9 cellular contexts compared by ENCODE assay signal in genomic region chr1:151837841-151838490, GRCh38. TPM values are rescaled to one million over a fixed set of nuclear protein-coding genes. Genes with fewer than 3 reads are reported as not detected.
DNase-seq lines count a peak whose midpoint lies in the region; ATAC-seq and TF ChIP-seq lines count a peak whose summit lies in the region.
"Had no signal": no experiment of that assay in that cellular context is flagged by ENCODE, and none has a peak within 500 bp of the region (broad histone marks: within the 10 kb centered on the region; RNA-seq: fewer than 3 reads in every experiment).

No MANE protein-coding gene starts in this region.

- H3K27me3 Mint-ChIP-seq in T-helper 1 cell treated with Interleukin-12 subunit alpha and Interleukin-12 subunit beta and Interleukin-4 antibody, amounts not matched to agents 30 μg/mL and 1 μg/mL, for 36 hours (ENCODE audit: low read depth): no peaks in the 10 kb centered on the region
- H3K27me3 Mint-ChIP-seq in neural progenitor cell (ENCODE audit: insufficient read depth, low read depth): peaks cover 49% of the 10 kb centered on the region

- H3K4me3 Mint-ChIP-seq in T-helper 1 cell treated with Interleukin-12 subunit alpha and Interleukin-12 subunit beta and Interleukin-4 antibody, amounts not matched to agents 30 μg/mL and 1 μg/mL, for 36 hours: peak overlapping the region; percentile 68
- H3K4me3 Mint-ChIP-seq in neural progenitor cell: peak overlapping the region; percentile 79

- WGBS in esophagus, 2 donors: 32 to 33% methylated on average over 58 to 68 of the region's 68 CpGs

- TF ChIP-seq CTCF in neural progenitor cell (IDR thresholded peaks at IDR 0.05): no peak

- H3K9me3 ChIP-seq in esophagus (ENCODE audit: control insufficient read depth in 2 of 2, insufficient read depth in 1 of 2, low read depth in 1 of 2, low read length in 1 of 2) (no peaks in the 10 kb centered on the region), neural progenitor cell (ENCODE audit: low read depth) (no peaks in the 10 kb centered on the region)

- no peaks in the 10 kb centered on the region for H3K27me3 ChIP-seq in esophagus (ENCODE audit: control insufficient read depth in 1 of 2, insufficient read depth in 2 of 2, low read length in 2 of 2)
- peaks cover 55% of the 10 kb centered on the region for H3K27me3 ChIP-seq in neural progenitor cell

- H4K20me1 ChIP-seq in neural progenitor cell (ENCODE audit: low read depth): no peaks in the 10 kb centered on the region

- ATAC-seq in HG02571 (IDR thresholded peaks at IDR 0.05; ENCODE audit: unreplicated experiment): no peak
- ATAC-seq: HCT116 had no signal

- H3F3A ChIP-seq in neural progenitor cell (ENCODE audit: low read depth): peaks cover 18% of the 10 kb centered on the region

- H3K9me3 Mint-ChIP-seq in T-helper 1 cell treated with Interleukin-12 subunit alpha and Interleukin-12 subunit beta and Interleukin-4 antibody, amounts not matched to agents 30 μg/mL and 1 μg/mL, for 36 hours: no peaks in the 10 kb centered on the region
- H3K9me3 Mint-ChIP-seq in neural progenitor cell: peaks cover 6% of the 10 kb centered on the region

- H3K4me3 ChIP-seq in esophagus (ENCODE audit: low read depth in 1 of 2, low read length in 2 of 2) (peak overlapping the region; percentile 27 to 47), neural progenitor cell (peak overlapping the region; percentile 49)

- H3K36me3 ChIP-seq in esophagus (ENCODE audit: control insufficient read depth in 2 of 2, insufficient read depth in 2 of 2, low read length in 1 of 2) (no peaks in the 10 kb centered on the region), neural progenitor cell (no peaks in the 10 kb centered on the region)

- H3K27ac ChIP-seq in esophagus (ENCODE audit: low read depth in 2 of 2, low read length in 1 of 2) (peak overlapping the region; percentile 3 to 15), neural progenitor cell (no peak overlapping the region)

- peak; percentile 21 for DNase-seq in DMS53 treated with DMSO at 0.1 percent for 48 hours (lab: John Stamatoyannopoulos, UW; ENCODE audit: unreplicated experiment)
- DNase-seq in neural progenitor cell (ENCODE audit: low spot score): peak; percentile 58
- no peak for DNase-seq in NCI-H2029 (lab: John Stamatoyannopoulos, UW)
- DNase-seq in ureter (ENCODE audit: low spot score): no peak
- DNase-seq in NCI-H146 (lab: John Stamatoyannopoulos, UW): no peak

- peaks cover 2% of the 10 kb centered on the region for H3K36me3 Mint-ChIP-seq in T-helper 1 cell treated with Interleukin-12 subunit alpha and Interleukin-12 subunit beta and Interleukin-4 antibody, amounts not matched to agents 30 μg/mL and 1 μg/mL, for 36 hours (ENCODE audit: low read depth)
- no peaks in the 10 kb centered on the region for H3K36me3 Mint-ChIP-seq in neural progenitor cell

- no peak overlapping the region for H3K9ac ChIP-seq in neural progenitor cell

- H3K4me1 Mint-ChIP-seq in T-helper 1 cell treated with Interleukin-12 subunit alpha and Interleukin-12 subunit beta and Interleukin-4 antibody, amounts not matched to agents 30 μg/mL and 1 μg/mL, for 36 hours (ENCODE audit: low read depth): peaks cover 42% of the 10 kb centered on the region
- peaks cover 23% of the 10 kb centered on the region for H3K4me1 Mint-ChIP-seq in neural progenitor cell

- peak overlapping the region; percentile 65 for H3K4me2 ChIP-seq in neural progenitor cell

- H3K27ac Mint-ChIP-seq in T-helper 1 cell treated with Interleukin-12 subunit alpha and Interleukin-12 subunit beta and Interleukin-4 antibody, amounts not matched to agents 30 μg/mL and 1 μg/mL, for 36 hours: peak overlapping the region; percentile 69
- no peak overlapping the region for H3K27ac Mint-ChIP-seq in neural progenitor cell

- peak overlapping the region; percentile 84 for H2AFZ ChIP-seq in neural progenitor cell (replicated peaks)

- H3K4me1 ChIP-seq in esophagus (ENCODE audit: control insufficient read depth in 2 of 2, insufficient read depth in 2 of 2, low read length in 1 of 2) (peaks cover 0 to 16% of the 10 kb centered on the region in 2 donors), neural progenitor cell (peaks cover 7% of the 10 kb centered on the region)

- no peaks in the 10 kb centered on the region for H3K79me2 ChIP-seq in neural progenitor cell (ENCODE audit: low read depth)

RNA-seq across cellular contexts. Expression of gene C2CD4D, which starts 1.7 kb away (rescaled TPM):
- polyA plus RNA-seq in esophagus: under 1 TPM; 0.12 to 0.19 TPM
- total RNA-seq in neural progenitor cell (ENCODE audit: low replicate concordance) (0.12 TPM in 1 of 2 replicates, not detected in the other), ureter (1.4 TPM)

RNA-seq across cellular contexts. Expression of gene RORC, which starts 6.4 kb away (rescaled TPM):
- polyA plus RNA-seq in esophagus: 1 to 10 TPM; 1.5 to 3.4 TPM
- total RNA-seq in neural progenitor cell (ENCODE audit: low replicate concordance) (not detected in 2 replicates), ureter (14.5 TPM)

RNA-seq across cellular contexts. Expression of gene THEM5, which starts 15.5 kb away (rescaled TPM):
- 1 to 10 TPM; 1.5 to 1.7 TPM for polyA plus RNA-seq in esophagus
- total RNA-seq in neural progenitor cell (ENCODE audit: low replicate concordance): not detected in 2 replicates
- not detected for total RNA-seq in ureter

RNA-seq across cellular contexts. Expression of gene LINGO4, which starts 32.7 kb away (rescaled TPM):
- polyA plus RNA-seq in esophagus: under 1 TPM in 1 of 2 donors, not detected in 1; 0.08 TPM
- total RNA-seq in neural progenitor cell (ENCODE audit: low replicate concordance) (not detected in 2 replicates), ureter (0.31 TPM)

RNA-seq across cellular contexts. Expression of gene TDRKH, which starts 47.7 kb away (rescaled TPM):
- polyA plus RNA-seq in esophagus: 1 to 10 TPM; 1.1 to 1.5 TPM
- 26.3 and 30.4 TPM in 2 replicates for total RNA-seq in neural progenitor cell (ENCODE audit: low replicate concordance)
- 12.3 TPM for total RNA-seq in ureter

Comparison
In these comparisons a context has a peak if more than half of its experiments do, and no peak if none do; other contexts are left out.
1. DNase-seq: peak in DMS53 treated with DMSO at 0.1 percent for 48 hours (single experiment) and neural progenitor cell (single experiment); none in NCI-H2029 (single experiment), ureter (single experiment) and NCI-H146 (single experiment).
2. RNA of gene RORC, which starts 6.4 kb away (total RNA-seq): 14.5 TPM in ureter (single experiment); not detected in neural progenitor cell; every median in the first group is over 10 times any median in the second.